ENCODE assay signal across 1 cellular context in the genomic region with DNA sequence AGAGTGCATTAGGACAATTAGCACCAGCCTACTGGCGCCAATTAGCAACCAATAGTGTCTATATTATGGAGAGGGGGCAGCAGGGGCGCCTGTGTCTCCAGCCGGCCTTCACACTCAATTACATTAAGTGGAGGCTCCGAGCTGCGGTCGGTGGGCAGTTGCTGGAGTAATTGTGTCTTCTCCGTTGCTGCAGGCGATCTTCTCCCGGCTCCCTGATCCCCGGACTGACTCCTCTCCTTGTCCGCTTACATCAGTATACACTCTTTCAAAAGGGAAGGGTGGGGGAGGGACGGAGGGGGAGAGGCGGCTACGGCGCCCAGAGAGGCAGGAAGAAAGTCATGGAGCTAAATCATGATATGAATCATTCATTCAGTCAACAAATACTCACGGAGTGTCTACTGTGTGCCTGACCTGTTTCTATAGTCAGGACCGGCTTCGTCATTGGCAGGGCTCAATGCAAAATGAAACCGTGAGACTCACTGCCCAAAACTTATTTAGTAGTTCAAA.
TF ChIP-seq lines count a peak whose summit lies in the region.

No MANE protein-coding gene starts in this region.

TF ChIP-seq in H1, 55 proteins besides CTCF, POLR2A, EP300 and RAD21 (continued from another document):
- TF ChIP-seq, protein P1, sequence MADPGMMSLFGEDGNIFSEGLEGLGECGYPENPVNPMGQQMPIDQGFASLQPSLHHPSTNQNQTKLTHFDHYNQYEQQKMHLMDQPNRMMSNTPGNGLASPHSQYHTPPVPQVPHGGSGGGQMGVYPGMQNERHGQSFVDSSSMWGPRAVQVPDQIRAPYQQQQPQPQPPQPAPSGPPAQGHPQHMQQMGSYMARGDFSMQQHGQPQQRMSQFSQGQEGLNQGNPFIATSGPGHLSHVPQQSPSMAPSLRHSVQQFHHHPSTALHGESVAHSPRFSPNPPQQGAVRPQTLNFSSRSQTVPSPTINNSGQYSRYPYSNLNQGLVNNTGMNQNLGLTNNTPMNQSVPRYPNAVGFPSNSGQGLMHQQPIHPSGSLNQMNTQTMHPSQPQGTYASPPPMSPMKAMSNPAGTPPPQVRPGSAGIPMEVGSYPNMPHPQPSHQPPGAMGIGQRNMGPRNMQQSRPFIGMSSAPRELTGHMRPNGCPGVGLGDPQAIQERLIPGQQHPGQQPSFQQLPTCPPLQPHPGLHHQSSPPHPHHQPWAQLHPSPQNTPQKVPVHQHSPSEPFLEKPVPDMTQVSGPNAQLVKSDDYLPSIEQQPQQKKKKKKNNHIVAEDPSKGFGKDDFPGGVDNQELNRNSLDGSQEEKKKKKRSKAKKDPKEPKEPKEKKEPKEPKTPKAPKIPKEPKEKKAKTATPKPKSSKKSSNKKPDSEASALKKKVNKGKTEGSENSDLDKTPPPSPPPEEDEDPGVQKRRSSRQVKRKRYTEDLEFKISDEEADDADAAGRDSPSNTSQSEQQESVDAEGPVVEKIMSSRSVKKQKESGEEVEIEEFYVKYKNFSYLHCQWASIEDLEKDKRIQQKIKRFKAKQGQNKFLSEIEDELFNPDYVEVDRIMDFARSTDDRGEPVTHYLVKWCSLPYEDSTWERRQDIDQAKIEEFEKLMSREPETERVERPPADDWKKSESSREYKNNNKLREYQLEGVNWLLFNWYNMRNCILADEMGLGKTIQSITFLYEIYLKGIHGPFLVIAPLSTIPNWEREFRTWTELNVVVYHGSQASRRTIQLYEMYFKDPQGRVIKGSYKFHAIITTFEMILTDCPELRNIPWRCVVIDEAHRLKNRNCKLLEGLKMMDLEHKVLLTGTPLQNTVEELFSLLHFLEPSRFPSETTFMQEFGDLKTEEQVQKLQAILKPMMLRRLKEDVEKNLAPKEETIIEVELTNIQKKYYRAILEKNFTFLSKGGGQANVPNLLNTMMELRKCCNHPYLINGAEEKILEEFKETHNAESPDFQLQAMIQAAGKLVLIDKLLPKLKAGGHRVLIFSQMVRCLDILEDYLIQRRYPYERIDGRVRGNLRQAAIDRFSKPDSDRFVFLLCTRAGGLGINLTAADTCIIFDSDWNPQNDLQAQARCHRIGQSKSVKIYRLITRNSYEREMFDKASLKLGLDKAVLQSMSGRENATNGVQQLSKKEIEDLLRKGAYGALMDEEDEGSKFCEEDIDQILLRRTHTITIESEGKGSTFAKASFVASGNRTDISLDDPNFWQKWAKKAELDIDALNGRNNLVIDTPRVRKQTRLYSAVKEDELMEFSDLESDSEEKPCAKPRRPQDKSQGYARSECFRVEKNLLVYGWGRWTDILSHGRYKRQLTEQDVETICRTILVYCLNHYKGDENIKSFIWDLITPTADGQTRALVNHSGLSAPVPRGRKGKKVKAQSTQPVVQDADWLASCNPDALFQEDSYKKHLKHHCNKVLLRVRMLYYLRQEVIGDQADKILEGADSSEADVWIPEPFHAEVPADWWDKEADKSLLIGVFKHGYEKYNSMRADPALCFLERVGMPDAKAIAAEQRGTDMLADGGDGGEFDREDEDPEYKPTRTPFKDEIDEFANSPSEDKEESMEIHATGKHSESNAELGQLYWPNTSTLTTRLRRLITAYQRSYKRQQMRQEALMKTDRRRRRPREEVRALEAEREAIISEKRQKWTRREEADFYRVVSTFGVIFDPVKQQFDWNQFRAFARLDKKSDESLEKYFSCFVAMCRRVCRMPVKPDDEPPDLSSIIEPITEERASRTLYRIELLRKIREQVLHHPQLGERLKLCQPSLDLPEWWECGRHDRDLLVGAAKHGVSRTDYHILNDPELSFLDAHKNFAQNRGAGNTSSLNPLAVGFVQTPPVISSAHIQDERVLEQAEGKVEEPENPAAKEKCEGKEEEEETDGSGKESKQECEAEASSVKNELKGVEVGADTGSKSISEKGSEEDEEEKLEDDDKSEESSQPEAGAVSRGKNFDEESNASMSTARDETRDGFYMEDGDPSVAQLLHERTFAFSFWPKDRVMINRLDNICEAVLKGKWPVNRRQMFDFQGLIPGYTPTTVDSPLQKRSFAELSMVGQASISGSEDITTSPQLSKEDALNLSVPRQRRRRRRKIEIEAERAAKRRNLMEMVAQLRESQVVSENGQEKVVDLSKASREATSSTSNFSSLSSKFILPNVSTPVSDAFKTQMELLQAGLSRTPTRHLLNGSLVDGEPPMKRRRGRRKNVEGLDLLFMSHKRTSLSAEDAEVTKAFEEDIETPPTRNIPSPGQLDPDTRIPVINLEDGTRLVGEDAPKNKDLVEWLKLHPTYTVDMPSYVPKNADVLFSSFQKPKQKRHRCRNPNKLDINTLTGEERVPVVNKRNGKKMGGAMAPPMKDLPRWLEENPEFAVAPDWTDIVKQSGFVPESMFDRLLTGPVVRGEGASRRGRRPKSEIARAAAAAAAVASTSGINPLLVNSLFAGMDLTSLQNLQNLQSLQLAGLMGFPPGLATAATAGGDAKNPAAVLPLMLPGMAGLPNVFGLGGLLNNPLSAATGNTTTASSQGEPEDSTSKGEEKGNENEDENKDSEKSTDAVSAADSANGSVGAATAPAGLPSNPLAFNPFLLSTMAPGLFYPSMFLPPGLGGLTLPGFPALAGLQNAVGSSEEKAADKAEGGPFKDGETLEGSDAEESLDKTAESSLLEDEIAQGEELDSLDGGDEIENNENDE (IDR thresholded peaks at IDR 0.05; ENCODE audit: insufficient replicate concordance, low read length) = no peak
- TF ChIP-seq TBP (IDR thresholded peaks at IDR 0.05; ENCODE audit: low read depth, low read length) (no peak), NANOG (IDR thresholded peaks at IDR 0.05; ENCODE audit: insufficient read depth, low read depth, low read length, poor library complexity, severe bottlenecking) (no peak), RBBP5 (IDR thresholded peaks at IDR 0.05; ENCODE audit: borderline replicate concordance, low read depth, low read length) (no peak), CBX8 (IDR thresholded peaks at IDR 0.05; ENCODE audit: borderline replicate concordance, low read depth, low read length) (no peak)
- TF ChIP-seq, protein P2, sequence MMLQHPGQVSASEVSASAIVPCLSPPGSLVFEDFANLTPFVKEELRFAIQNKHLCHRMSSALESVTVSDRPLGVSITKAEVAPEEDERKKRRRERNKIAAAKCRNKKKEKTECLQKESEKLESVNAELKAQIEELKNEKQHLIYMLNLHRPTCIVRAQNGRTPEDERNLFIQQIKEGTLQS (IDR thresholded peaks at IDR 0.05; ENCODE audit: insufficient read depth, low read depth, low read length) = no peak
